In genomic region chr17:44345497-44346026, GRCh38 we compare ENCODE assay signal across 7 cellular contexts. TPM values are rescaled to one million over a fixed set of nuclear protein-coding genes. Genes with fewer than 3 reads are reported as not detected.
DNase-seq lines count a peak whose midpoint lies in the region; ATAC-seq and TF ChIP-seq lines count a peak whose summit lies in the region.

No MANE protein-coding gene starts in this region.

- H3K4me1 Mint-ChIP-seq in naive thymus-derived CD4-positive, alpha-beta T cell, result peaks cover 8 to 28% (median 19%) of the 10 kb centered on the region in 7 donors

- peak overlapping the region; percentile 71 for H3K27ac ChIP-seq in naive thymus-derived CD4-positive, alpha-beta T cell (ENCODE audit: low read depth, low read length)
- peak overlapping the region; percentile 86 for H3K27ac ChIP-seq in upper lobe of right lung

- H3K4me3 Mint-ChIP-seq in naive thymus-derived CD4-positive, alpha-beta T cell, result peak overlapping the region; percentile 88 to 96 (median 93)

- no peaks in the 10 kb centered on the region for H3K36me3 Mint-ChIP-seq in naive thymus-derived CD4-positive, alpha-beta T cell

- peaks cover 0 to 21% (median 5%) of the 10 kb centered on the region in 5 donors for H3K27me3 Mint-ChIP-seq in naive thymus-derived CD4-positive, alpha-beta T cell

- POLR2A ChIA-PET in naive thymus-derived CD4-positive, alpha-beta T cell (lab: Charles Lee), result interaction anchor here (0.6 to 1.8 kb wide), 14 partner anchors 9 to 283 kb away, joined by 3 to 7 read pairs (median 3); partner anchors contain the start of genes GPATCH8 and SLC25A39

- H3K9me3 Mint-ChIP-seq in naive thymus-derived CD4-positive, alpha-beta T cell, result no peaks in the 10 kb centered on the region

- peak overlapping the region; percentile 42 to 88 (median 79) for H3K27ac Mint-ChIP-seq in naive thymus-derived CD4-positive, alpha-beta T cell

- intact Hi-C loops in naive thymus-derived CD4-positive, alpha-beta T cell (cut with micrococcal nuclease), result loop anchor here (1.0 to 5.0 kb wide), 11 partner anchors 15 to 273 kb away; partner anchors contain the start of genes FAM171A2 (in 1 of the 2), G6PC3 (in 1 of the 2), HDAC5 (in 1 of the 2) and HROB (in 1 of the 2)
- intact Hi-C loops in upper lobe of right lung (cut with DNase I), result no loop called here

- H3K9me3 ChIP-seq in naive thymus-derived CD4-positive, alpha-beta T cell (ENCODE audit: control insufficient read depth in 2 of 3, low read length in 3 of 3), result no peaks in the 10 kb centered on the region
- H3K9me3 ChIP-seq in upper lobe of right lung, result no peaks in the 10 kb centered on the region

- ATAC-seq in HG03135 (IDR thresholded peaks at IDR 0.05; ENCODE audit: unreplicated experiment), result peak; percentile 13
- ATAC-seq in naive thymus-derived CD4-positive, alpha-beta T cell, result peak; percentile 45
- peak; percentile 43 for ATAC-seq in upper lobe of right lung

- H3K4me1 ChIP-seq in naive thymus-derived CD4-positive, alpha-beta T cell (ENCODE audit: control insufficient read depth in 2 of 2, insufficient read depth in 2 of 2, low read length in 2 of 2), result peaks cover 6% of the 10 kb centered on the region in 2 donors
- H3K4me1 ChIP-seq in upper lobe of right lung, result peaks cover 6% of the 10 kb centered on the region

- H3K36me3 ChIP-seq in naive thymus-derived CD4-positive, alpha-beta T cell (ENCODE audit: control insufficient read depth in 2 of 3, insufficient read depth in 3 of 3, low read length in 3 of 3), result no peaks in the 10 kb centered on the region
- H3K36me3 ChIP-seq in upper lobe of right lung, result peaks cover 13% of the 10 kb centered on the region

- DNase-seq in GM04503 (ENCODE audit: low read depth) (peak; percentile 15), NCI-H82 (lab: John Stamatoyannopoulos, UW) (peak; percentile 86), fibroblast of the conjunctiva (ENCODE audit: low read depth) (peak; percentile 29), upper lobe of right lung (no peak)
- DNase-seq in activated T-helper 9 cell treated with anti-CD3 and anti-CD28 coated beads, Interleukin-2, amount 50 U/mL, for 16 hours (ENCODE audit: low read depth), result peak; percentile 34
- peak in 7 of 9 donors; percentile 31 to 46 (median 40) for DNase-seq in naive thymus-derived CD4-positive, alpha-beta T cell

- peak; percentile 43 for TF ChIP-seq CTCF in upper lobe of right lung (IDR thresholded peaks at IDR 0.05)

- H3K27me3 ChIP-seq in naive thymus-derived CD4-positive, alpha-beta T cell (ENCODE audit: control insufficient read depth in 2 of 2, insufficient read depth in 2 of 2, low read length in 2 of 2), result no peaks in the 10 kb centered on the region
- H3K27me3 ChIP-seq in upper lobe of right lung, result no peaks in the 10 kb centered on the region

- CTCF ChIA-PET in naive thymus-derived CD4-positive, alpha-beta T cell (lab: Charles Lee), result interaction anchor here (0.5 to 2.8 kb wide), 16 partner anchors 10 to 382 kb away, joined by 3 to 29 read pairs (median 4); partner anchors contain the start of genes FAM171A2, HDAC5 and TMUB2

- peak overlapping the region; percentile 88 for H3K4me3 ChIP-seq in naive thymus-derived CD4-positive, alpha-beta T cell (ENCODE audit: low read length)
- H3K4me3 ChIP-seq in upper lobe of right lung, result peak overlapping the region; percentile 96

RNA-seq across cellular contexts. Expression of gene GRN, which starts 0.5 kb away (rescaled TPM):
- total RNA-seq in naive thymus-derived CD4-positive, alpha-beta T cell, result 100 to 1,000 TPM in 1 of 5 experiments, 10 to 100 TPM in 4; 49.5 to 374 (median 52.2) TPM
- 10 to 100 TPM; 52.2 to 58.7 TPM for polyA plus RNA-seq in naive thymus-derived CD4-positive, alpha-beta T cell
- 722 TPM for total RNA-seq in upper lobe of right lung

RNA-seq across cellular contexts. Expression of gene FAM171A2, which starts 18.1 kb away (rescaled TPM):
- under 1 TPM; 0.24 to 0.78 (median 0.39) TPM for total RNA-seq in naive thymus-derived CD4-positive, alpha-beta T cell
- polyA plus RNA-seq in naive thymus-derived CD4-positive, alpha-beta T cell, result under 1 TPM; 0.11 to 0.16 TPM
- total RNA-seq in upper lobe of right lung, result 1.8 TPM

RNA-seq across cellular contexts. Expression of gene SLC25A39, which starts 20.9 kb away (rescaled TPM):
- 100 to 1,000 TPM in 3 of 5 experiments, 10 to 100 TPM in 2; 75.4 to 107 (median 101) TPM for total RNA-seq in naive thymus-derived CD4-positive, alpha-beta T cell
- 100 to 1,000 TPM; 122 to 155 TPM for polyA plus RNA-seq in naive thymus-derived CD4-positive, alpha-beta T cell
- total RNA-seq in upper lobe of right lung, result 76.8 TPM

RNA-seq across cellular contexts. Expression of gene RUNDC3A, which starts 37.2 kb away (rescaled TPM):
- total RNA-seq in naive thymus-derived CD4-positive, alpha-beta T cell, result under 1 TPM in 2 of 5 experiments, not detected in 3; 0.08 to 0.22 TPM
- not detected for polyA plus RNA-seq in naive thymus-derived CD4-positive, alpha-beta T cell
- 0.32 TPM for total RNA-seq in upper lobe of right lung

RNA-seq across cellular contexts. Expression of gene ITGA2B, which starts 43.9 kb away (rescaled TPM):
- total RNA-seq in naive thymus-derived CD4-positive, alpha-beta T cell, result 10 to 100 TPM in 1 of 5 experiments, 1 to 10 TPM in 1, under 1 TPM in 3; 0.43 to 19.7 (median 0.67) TPM
- polyA plus RNA-seq in naive thymus-derived CD4-positive, alpha-beta T cell, result not detected
- 4.6 TPM for total RNA-seq in upper lobe of right lung
